Comparison of ENCODE assay signal across 23 cellular contexts in genomic region chr6:166742981-166743380, GRCh38.
"Had no signal": no experiment of that assay in that cellular context is flagged by ENCODE, and none has a peak within 500 bp of the region (broad histone marks: within the 10 kb centered on the region; RNA-seq: fewer than 3 reads in every experiment).

No MANE protein-coding gene starts in this region.

- H3K36me3 ChIP-seq: esophagus squamous epithelium, lower lobe of right lung, pancreas, right lobe of liver, thoracic aorta, tibial nerve, upper lobe of right lung, uterus had no signal

- H3K9me3 ChIP-seq: esophagus squamous epithelium, lower lobe of right lung, pancreas, right lobe of liver, thoracic aorta, upper lobe of right lung, uterus had no signal

- H3K4me3 Mint-ChIP-seq: natural killer cell; stimulated activated naive B cell treated with anti-CD40 and anti-IgM and Interleukin-4, amounts not matched to agents 10 μg/mL and 1 μg/mL and 100 μg/mL, for 72 hours; stimulated activated naive CD8-positive, alpha-beta T cell treated with anti-CD3 and anti-CD28 coated beads, Interleukin-15, Interleukin-2, amounts not matched to agents 100 ng/mL and 50 ng/mL, for 24 hours had no signal

- ATAC-seq: left ventricle myocardium superior; natural killer cell; pancreas; right lobe of liver; stimulated activated naive B cell treated with anti-CD40 and anti-IgM and Interleukin-4, amounts not matched to agents 10 μg/mL and 1 μg/mL and 100 μg/mL, for 72 hours had no signal

- H3K9me3 Mint-ChIP-seq: immature natural killer cell; natural killer cell; stimulated activated naive B cell treated with anti-CD40 and anti-IgM and Interleukin-4, amounts not matched to agents 10 μg/mL and 1 μg/mL and 100 μg/mL, for 72 hours; stimulated activated naive CD8-positive, alpha-beta T cell treated with anti-CD3 and anti-CD28 coated beads, Interleukin-15, Interleukin-2, amounts not matched to agents 100 ng/mL and 50 ng/mL, for 24 hours had no signal

- H3K36me3 Mint-ChIP-seq: immature natural killer cell; natural killer cell; stimulated activated naive B cell treated with anti-CD40 and anti-IgM and Interleukin-4, amounts not matched to agents 10 μg/mL and 1 μg/mL and 100 μg/mL, for 72 hours had no signal

- H3K27ac ChIP-seq: coronary artery, esophagus squamous epithelium, pancreas, right lobe of liver, thoracic aorta, tibial nerve, uterus had no signal

- H3K4me3 ChIP-seq: coronary artery, esophagus squamous epithelium, lower lobe of right lung, pancreas, right lobe of liver, thoracic aorta, tibial nerve, upper lobe of right lung, uterus had no signal

- DNase-seq: dermis blood vessel endothelial cell; effector memory CD4-positive, alpha-beta T cell; erythroblast; esophagus squamous epithelium; foreskin melanocyte; immature natural killer cell; left ventricle myocardium superior; lower lobe of right lung; natural killer cell; occipital lobe; pancreas; right lobe of liver; small intestine; stimulated activated CD4-positive, alpha-beta T cell treated with anti-CD3 and anti-CD28 coated beads, Interleukin-15, amount 100 ng/mL, for 24 hours; stimulated activated CD4-positive, alpha-beta T cell treated with anti-CD3 and anti-CD28 coated beads, Interleukin-2, amount 100 ng/mL, for 48 hours; stimulated activated naive B cell treated with anti-CD40 and anti-IgM and Interleukin-4, amounts not matched to agents 10 μg/mL and 1 μg/mL and 100 μg/mL, for 72 hours; upper lobe of right lung; uterus had no signal

- H3K27me3 Mint-ChIP-seq: stimulated activated naive CD8-positive, alpha-beta T cell treated with anti-CD3 and anti-CD28 coated beads, Interleukin-15, Interleukin-2, amounts not matched to agents 100 ng/mL and 50 ng/mL, for 24 hours had no signal

- H3K27me3 ChIP-seq: esophagus squamous epithelium, pancreas, right lobe of liver, tibial nerve, upper lobe of right lung, uterus had no signal

- H3K4me1 ChIP-seq: lower lobe of right lung, pancreas, right lobe of liver, tibial nerve, upper lobe of right lung, uterus had no signal

- H3K27ac Mint-ChIP-seq: natural killer cell; stimulated activated naive B cell treated with anti-CD40 and anti-IgM and Interleukin-4, amounts not matched to agents 10 μg/mL and 1 μg/mL and 100 μg/mL, for 72 hours; stimulated activated naive CD8-positive, alpha-beta T cell treated with anti-CD3 and anti-CD28 coated beads, Interleukin-15, Interleukin-2, amounts not matched to agents 100 ng/mL and 50 ng/mL, for 24 hours had no signal

- FAIRE-seq: keratinocyte, pancreas, small intestine had no signal
